Comparison of ENCODE assay signal across 13 cellular contexts in genomic region chr7:47534322-47535032, GRCh38. TPM values are rescaled to one million over a fixed set of nuclear protein-coding genes. Genes with fewer than 3 reads are reported as not detected.
DNase-seq lines count a peak whose midpoint lies in the region; ATAC-seq, FAIRE-seq and TF ChIP-seq lines count a peak whose summit lies in the region.
"Had no signal": no experiment of that assay in that cellular context is flagged by ENCODE, and none has a peak within 500 bp of the region (broad histone marks: within the 10 kb centered on the region; RNA-seq: fewer than 3 reads in every experiment).

No MANE protein-coding gene starts in this region.

- H3K9ac ChIP-seq in astrocyte (ENCODE audit: low read length): no peak overlapping the region

- H3K36me3 ChIP-seq in BE2C (no peaks in the 10 kb centered on the region), astrocyte (ENCODE audit: insufficient read depth, low read length) (no peaks in the 10 kb centered on the region), right lobe of liver (no peaks in the 10 kb centered on the region)

- H2AFZ ChIP-seq in astrocyte (ENCODE audit: low read depth, low read length): no peak overlapping the region

- peaks cover 33% of the 10 kb centered on the region for H4K20me1 ChIP-seq in astrocyte (ENCODE audit: insufficient read depth, low read length)

- H3K9me3 ChIP-seq in BE2C (no peaks in the 10 kb centered on the region), astrocyte (ENCODE audit: insufficient read depth, low read depth, low read length) (no peaks in the 10 kb centered on the region), right lobe of liver (no peaks in the 10 kb centered on the region), T-helper 17 cell (ENCODE audit: control insufficient read depth, low read length, poor library complexity, severe bottlenecking) (no peaks in the 10 kb centered on the region), right cardiac atrium (ENCODE audit: control insufficient read depth, low read length) (no peaks in the 10 kb centered on the region)

- no peak for TF ChIP-seq POLR2A in right lobe of liver (IDR thresholded peaks at IDR 0.05)

- H3K27me3 Mint-ChIP-seq in astrocyte (ENCODE audit: low read depth, unreplicated experiment): no peaks in the 10 kb centered on the region
- H3K27me3 Mint-ChIP-seq in T-helper 17 cell: no peaks in the 10 kb centered on the region

- peak; percentile 68 for FAIRE-seq in astrocyte (lab: Jason Lieb, UNC)
- FAIRE-seq: GM18507 had no signal

- H3K4me3 ChIP-seq in BE2C (ENCODE audit: low read depth, low read length) (no peak overlapping the region), astrocyte (ENCODE audit: insufficient read depth, low read depth, low read length) (no peak overlapping the region), right lobe of liver (no peak overlapping the region), right cardiac atrium (ENCODE audit: low read length) (no peak overlapping the region)

- H3K4me1 ChIP-seq in BE2C: no peaks in the 10 kb centered on the region
- H3K4me1 ChIP-seq in astrocyte (ENCODE audit: insufficient read depth, low read length): peaks cover 37% of the 10 kb centered on the region
- peaks cover 0 to 63% (median 29%) of the 10 kb centered on the region in 4 donors for H3K4me1 ChIP-seq in right lobe of liver
- H3K4me1 ChIP-seq in right cardiac atrium (ENCODE audit: control insufficient read depth, insufficient read depth, low read length): no peaks in the 10 kb centered on the region

- H3K4me1 Mint-ChIP-seq in astrocyte (ENCODE audit: low read depth, unreplicated experiment) (peaks cover 54% of the 10 kb centered on the region), T-helper 17 cell (no peaks in the 10 kb centered on the region)

- no peak for ATAC-seq in right lobe of liver
- ATAC-seq in T-helper 17 cell: no peak
- no peak for ATAC-seq in right cardiac atrium

- H3K4me3 Mint-ChIP-seq in astrocyte (ENCODE audit: unreplicated experiment) (peak overlapping the region; percentile 92), T-helper 17 cell (no peak overlapping the region)
- H3K4me3 Mint-ChIP-seq: CD4-positive, alpha-beta T cell had no signal

- H3K27ac Mint-ChIP-seq in astrocyte (ENCODE audit: unreplicated experiment): peak overlapping the region; percentile 90
- no peak overlapping the region for H3K27ac Mint-ChIP-seq in T-helper 17 cell
- H3K27ac Mint-ChIP-seq: CD4-positive, alpha-beta T cell had no signal

- peaks cover 78% of the 10 kb centered on the region for H3K79me2 ChIP-seq in astrocyte (ENCODE audit: insufficient read depth, low read length)

- TF ChIP-seq CTCF in BE2C (IDR thresholded peaks at IDR 0.05; ENCODE audit: low read depth, low read length) (0 out of 2 replicates have a peak, but pooled peaks have one; percentile 16), astrocyte (IDR thresholded peaks at IDR 0.05; ENCODE audit: insufficient read depth, low read depth, low read length) (peak; percentile 28), right lobe of liver (IDR thresholded peaks at IDR 0.05) (no peak)

- H3K27ac ChIP-seq in astrocyte (ENCODE audit: low read depth, low read length) (peak overlapping the region; percentile 24), right lobe of liver (peak overlapping the region in 2 of 3 donors; percentile 55 to 57), right cardiac atrium (ENCODE audit: low read length) (no peak overlapping the region)

- H3K36me3 Mint-ChIP-seq in astrocyte (ENCODE audit: low read depth, unreplicated experiment) (peaks cover 3% of the 10 kb centered on the region), T-helper 17 cell (ENCODE audit: low read depth) (no peaks in the 10 kb centered on the region)

- peak overlapping the region; percentile 89 for H3K4me2 ChIP-seq in astrocyte (ENCODE audit: low read length)

- H3K9me3 Mint-ChIP-seq in astrocyte (ENCODE audit: unreplicated experiment): no peaks in the 10 kb centered on the region
- H3K9me3 Mint-ChIP-seq: CD4-positive, alpha-beta T cell had no signal

- WGBS in right lobe of liver (ENCODE audit: insufficient coverage, low coverage, low lambda C conversion rate, missing lambda C conversion rate): 46% methylated on average over 9 of the region's 9 CpGs
- 91% methylated on average over 9 of the region's 9 CpGs for WGBS in right cardiac atrium

- intact Hi-C loops in right lobe of liver (cut with DNase I): no loop called here
- intact Hi-C loops in right cardiac atrium (cut with DNase I): no loop called here

- DNase-seq in BE2C (no peak), HT1080 (ENCODE audit: low read depth) (peak; percentile 50), astrocyte (ENCODE audit: low read depth) (peak; percentile 59), right lobe of liver (no peak), T-helper 17 cell (no peak), right cardiac atrium (no peak), NK-92 (lab: John Stamatoyannopoulos, UW; ENCODE audit: unreplicated experiment) (no peak)
- DNase-seq in activated T-cell treated with anti-CD3 and anti-CD28 coated beads, Interleukin-2, amount 50 U/mL, for 1 hour: no peak
- DNase-seq: CD4-positive, alpha-beta T cell; effector memory CD4-positive, alpha-beta T cell; HCEC 1CT; NCI-H446 had no signal

- H3K27me3 ChIP-seq in BE2C (peaks cover 11% of the 10 kb centered on the region), astrocyte (ENCODE audit: insufficient read depth, low read length) (no peaks in the 10 kb centered on the region), right lobe of liver (no peaks in the 10 kb centered on the region), right cardiac atrium (ENCODE audit: control insufficient read depth, insufficient read depth) (no peaks in the 10 kb centered on the region)

RNA-seq across cellular contexts. Expression of gene TNS3, which starts 47.4 kb away (rescaled TPM):
- polyA plus RNA-seq in BE2C (2012; ENCODE audit: insufficient read depth, insufficient read length, low read depth): 1.2 TPM
- 32.6 and 38.2 TPM in 2 replicates for total RNA-seq in HT1080 (2014; rRNA removed; shearing (Covaris generic))
- polyA plus RNA-seq in HT1080 (2015; cell fraction: cytosol; rRNA removed): 15.1 and 17.2 TPM in 2 replicates
- polyA plus RNA-seq in HT1080 (2015; cell fraction: nucleus; rRNA removed): 41.0 and 45.0 TPM in 2 replicates
- 92.9 and 105 TPM in 2 replicates for total RNA-seq in astrocyte
- total RNA-seq in right lobe of liver: 10 to 100 TPM; 51.2 to 95.0 (median 58.4) TPM
- total RNA-seq in T-helper 17 cell: 1 to 10 TPM; 2.3 to 2.6 TPM
- 10 to 100 TPM; 37.5 to 48.3 (median 42.7) TPM for total RNA-seq in right cardiac atrium
- polyA plus RNA-seq in right cardiac atrium: 19.7 TPM

Comparison
In these comparisons a context has a peak if more than half of its experiments do, and no peak if none do; other contexts are left out.
1. DNase-seq: peak in HT1080 (single experiment) and astrocyte (single experiment); none in BE2C (single experiment), right lobe of liver (0 of 3), T-helper 17 cell (0 of 3), right cardiac atrium (0 of 3), NK-92 (single experiment) and activated T-cell treated with anti-CD3 and anti-CD28 coated beads, Interleukin-2, amount 50 U/mL, for 1 hour (single experiment).
2. CTCF ChIP-seq: peak in BE2C (single experiment) and astrocyte (single experiment); none in right lobe of liver (0 of 4).